Comparison of ENCODE assay signal across 22 cellular contexts in the genomic region with DNA sequence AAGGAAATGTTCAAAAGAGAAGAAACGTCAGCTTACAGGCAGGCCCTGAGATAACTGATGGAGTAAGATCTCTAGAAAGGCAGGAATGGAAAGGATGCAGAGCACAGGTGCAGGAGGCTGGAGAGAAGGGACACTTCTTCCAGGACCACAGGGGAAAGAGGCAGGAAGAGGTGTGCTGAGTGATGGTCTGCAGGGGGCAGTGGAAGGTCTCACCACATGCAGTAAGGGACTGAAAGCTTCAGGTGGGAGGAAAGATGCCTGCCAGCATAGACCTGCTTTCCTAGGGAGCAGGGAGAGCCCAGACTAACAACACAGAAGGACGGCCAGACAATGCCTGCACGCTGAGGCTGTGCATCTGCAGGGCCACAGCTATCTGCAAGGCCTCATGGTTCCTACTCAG.
"Had no signal": no experiment of that assay in that cellular context is flagged by ENCODE, and none has a peak within 500 bp of the region (broad histone marks: within the 10 kb centered on the region; RNA-seq: fewer than 3 reads in every experiment).

No MANE protein-coding gene starts in this region.

- ATAC-seq: gastroesophageal sphincter; left lobe of liver; mucosa of descending colon; naive thymus-derived CD8-positive, alpha-beta T cell; sciatic nerve; stimulated activated naive B cell treated with anti-CD40 and anti-IgM and Interleukin-4, amounts not matched to agents 10 μg/mL and 1 μg/mL and 100 μg/mL, for 72 hours; upper lobe of right lung had no signal

- H3K36me3 ChIP-seq: gastroesophageal sphincter, upper lobe of right lung had no signal

- H3K4me3 Mint-ChIP-seq: naive thymus-derived CD8-positive, alpha-beta T cell; stimulated activated naive B cell treated with anti-CD40 and anti-IgM and Interleukin-4, amounts not matched to agents 10 μg/mL and 1 μg/mL and 100 μg/mL, for 72 hours; stimulated activated naive CD8-positive, alpha-beta T cell treated with anti-CD3 and anti-CD28 coated beads, Interleukin-15, amount 100 ng/mL, for 72 hours had no signal

- DNase-seq: cortex of kidney; effector memory CD4-positive, alpha-beta T cell; esophagus squamous epithelium; foreskin fibroblast; glutamatergic neuron; mammary epithelial cell; mucosa of descending colon; naive thymus-derived CD8-positive, alpha-beta T cell; posterior cingulate gyrus; spleen; stimulated activated CD4-positive, alpha-beta T cell treated with anti-CD3 and anti-CD28 coated beads, Interleukin-15, amount 100 ng/mL, for 24 hours; stimulated activated CD4-positive, alpha-beta T cell treated with anti-CD3 and anti-CD28 coated beads, Interleukin-1b, Interleukin-23, amount 100 ng/mL, for 48 hours; stimulated activated CD4-positive, alpha-beta T cell treated with anti-CD3 and anti-CD28 coated beads, Interleukin-4, amount 100 ng/mL, for 24 hours; stimulated activated naive B cell treated with anti-CD40 and anti-IgM and Interleukin-4, amounts not matched to agents 10 μg/mL and 1 μg/mL and 100 μg/mL, for 72 hours; stimulated activated naive CD8-positive, alpha-beta T cell treated with anti-CD3 and anti-CD28 coated beads, Interleukin-15, amount 100 ng/mL, for 72 hours; testis; upper lobe of right lung had no signal

- H3K27me3 Mint-ChIP-seq: stimulated activated naive B cell treated with anti-CD40 and anti-IgM and Interleukin-4, amounts not matched to agents 10 μg/mL and 1 μg/mL and 100 μg/mL, for 72 hours had no signal

- H3K27ac Mint-ChIP-seq: naive thymus-derived CD8-positive, alpha-beta T cell; stimulated activated naive B cell treated with anti-CD40 and anti-IgM and Interleukin-4, amounts not matched to agents 10 μg/mL and 1 μg/mL and 100 μg/mL, for 72 hours; stimulated activated naive CD8-positive, alpha-beta T cell treated with anti-CD3 and anti-CD28 coated beads, Interleukin-15, amount 100 ng/mL, for 72 hours had no signal

- H3K27me3 ChIP-seq: esophagus squamous epithelium, gastroesophageal sphincter, spleen, testis, tibial nerve, upper lobe of right lung had no signal

- H3K4me1 Mint-ChIP-seq: stimulated activated naive CD8-positive, alpha-beta T cell treated with anti-CD3 and anti-CD28 coated beads, Interleukin-15, amount 100 ng/mL, for 72 hours had no signal

- H3K27ac ChIP-seq: epithelial cell of prostate, esophagus squamous epithelium, gastroesophageal sphincter, spleen, tibial nerve, upper lobe of right lung had no signal

- H3K9me3 ChIP-seq: testis, upper lobe of right lung had no signal

- H3K4me3 ChIP-seq: esophagus squamous epithelium, gastroesophageal sphincter, mucosa of descending colon, spleen, testis, tibial nerve, upper lobe of right lung had no signal
